ENCODE assay signal across 10 cellular contexts in genomic region chr6:100862063-100862462, GRCh38.
"Had no signal": no experiment of that assay in that cellular context is flagged by ENCODE, and none has a peak within 500 bp of the region (broad histone marks: within the 10 kb centered on the region; RNA-seq: fewer than 3 reads in every experiment).

No MANE protein-coding gene starts in this region.

- H3K27ac Mint-ChIP-seq: GM23338, H9, HFFc6 had no signal

- DNase-seq: GM23248, GOT3, H7, H9, HCEC 1CT, HFFc6 had no signal

- H3K9me3 ChIP-seq: HAP-1 had no signal

- H3K9me3 Mint-ChIP-seq: GM23338, H9 had no signal

- H3K4me3 ChIP-seq: GM23248, GM23338, HAP-1 had no signal

- FAIRE-seq: H54 had no signal

- H3K4me3 Mint-ChIP-seq: GM23338, H9, HFFc6 had no signal

- H3K27ac ChIP-seq: GM23248 had no signal

- ATAC-seq: GM23338, HCT116 had no signal

- H3K4me1 Mint-ChIP-seq: GM23338, H9 had no signal

- H3K9ac ChIP-seq: GM23248 had no signal

- H2AFZ ChIP-seq: GM23248, GM23338 had no signal

- H3K4me2 ChIP-seq: GM23338 had no signal
